Comparison of ENCODE assay signal across 8 cellular contexts in the genomic region with DNA sequence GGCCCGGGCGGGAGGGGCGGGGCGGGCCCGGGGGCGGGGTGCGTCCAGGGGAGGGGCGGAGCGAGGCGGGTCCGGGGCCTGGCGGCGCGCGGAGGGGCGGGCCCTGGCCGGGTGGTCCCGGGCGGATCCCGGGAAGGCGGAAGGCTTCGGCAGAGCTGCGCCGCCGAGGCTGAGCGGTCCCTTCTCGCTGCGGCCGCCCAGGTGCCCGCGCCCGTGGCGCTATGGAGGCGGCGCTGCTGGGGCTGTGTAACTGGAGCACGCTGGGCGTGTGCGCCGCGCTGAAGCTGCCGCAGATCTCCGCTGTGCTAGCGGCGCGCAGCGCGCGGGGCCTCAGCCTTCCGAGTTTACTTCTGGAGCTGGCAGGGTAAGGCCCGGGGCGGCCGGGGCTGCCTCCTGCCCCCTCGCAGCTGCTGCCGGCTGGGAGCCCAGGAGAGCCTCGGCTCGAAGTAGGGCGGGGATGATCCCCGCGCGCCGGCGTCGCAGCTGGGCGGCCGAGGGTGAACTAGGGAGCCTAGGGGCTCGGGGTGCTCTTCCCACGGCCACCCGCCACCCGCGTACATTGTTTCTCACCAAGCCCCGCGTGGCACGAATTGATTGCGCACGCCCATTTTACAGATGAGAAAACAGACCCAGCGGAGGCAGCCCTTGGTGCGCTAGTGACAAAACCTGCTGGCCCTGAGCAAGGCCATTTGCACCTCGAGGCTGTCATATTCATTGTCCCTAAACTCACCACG. TPM values are rescaled to one million over a fixed set of nuclear protein-coding genes. Genes with fewer than 3 reads are reported as not detected.
DNase-seq lines count a peak whose midpoint lies in the region; ATAC-seq and TF ChIP-seq lines count a peak whose summit lies in the region.

A gene (plus strand): TSS at position 142 of the 734 bp plus-strand sequence. CDS start 80 bp downstream, at position 222.

- peaks cover 19 to 32% (median 27%) of the 10 kb centered on the region in 3 donors for H3K4me1 Mint-ChIP-seq in CD8-positive, alpha-beta memory T cell
- peaks cover 22% of the 10 kb centered on the region for H3K4me1 Mint-ChIP-seq in activated B cell treated with CpG ODN at 0.5 μM for 24 hours

- peaks cover 0 to 4% (median 1%) of the 10 kb centered on the region in 3 donors for H3K36me3 Mint-ChIP-seq in CD8-positive, alpha-beta memory T cell
- no peaks in the 10 kb centered on the region for H3K36me3 Mint-ChIP-seq in activated B cell treated with CpG ODN at 0.5 μM for 24 hours (ENCODE audit: low read depth)

- intact Hi-C loops in activated B cell treated with CpG ODN at 0.5 μM for 24 hours (cut with micrococcal nuclease): loop anchor here (1.0 to 10.0 kb wide), 8 partner anchors 23 to 1559 kb away; a partner anchor contains a TSS

- peak in 1 of 5 donors; percentile 85 for DNase-seq in CD8-positive, alpha-beta memory T cell
- peak; percentile 95 for DNase-seq in NCI-H2171 treated with DMSO at 0.1 percent for 48 hours (lab: John Stamatoyannopoulos, UW)
- DNase-seq in activated B cell treated with CpG ODN at 0.5 μM for 24 hours: no peak
- DNase-seq in fibroblast of peridontal ligament (ENCODE audit: extremely low read depth): peak; percentile 79
- peak; percentile 28 for DNase-seq in non-pigmented ciliary epithelial cell (ENCODE audit: low read depth)
- DNase-seq in GM10266 (ENCODE audit: extremely low spot score): no peak

- H3K27me3 ChIP-seq in CD8-positive, alpha-beta memory T cell (ENCODE audit: insufficient read depth, low read length, poor library complexity, severe bottlenecking): no peaks in the 10 kb centered on the region

- CTCF ChIA-PET in CD8-positive, alpha-beta memory T cell (lab: Charles Lee): interaction anchor here (1.0 to 2.7 kb wide), 5 partner anchors 12 to 320 kb away, joined by 3 to 30 read pairs (median 3); a partner anchor contains a TSS
- CTCF ChIA-PET in activated B cell treated with CpG ODN at 0.5 μM for 24 hours (lab: Charles Lee): interaction anchor here (0.7 to 1.5 kb wide), 3 partner anchors 23 to 1527 kb away, joined by 3 to 4 read pairs (median 3); a partner anchor contains a TSS

- POLR2A ChIA-PET in CD8-positive, alpha-beta memory T cell (lab: Charles Lee): interaction anchor here (0.5 to 1.7 kb wide), 9 partner anchors 9 to 707 kb away, joined by 3 to 13 read pairs (median 4); a partner anchor contains a TSS
- POLR2A ChIA-PET in activated B cell treated with CpG ODN at 0.5 μM for 24 hours (lab: Charles Lee): interaction anchor here (0.5 to 2.5 kb wide), 13 partner anchors 11 to 1732 kb away, joined by 3 to 37 read pairs (median 4); a partner anchor contains a TSS

- ATAC-seq in GM19035 (IDR thresholded peaks at IDR 0.05; ENCODE audit: unreplicated experiment) (peak; percentile 84), HG03175 (IDR thresholded peaks at IDR 0.05; ENCODE audit: unreplicated experiment) (peak; percentile 84), activated B cell treated with CpG ODN at 0.5 μM for 24 hours (ENCODE audit: low read depth) (peak; percentile 69)

- no peak for TF ChIP-seq CTCF in activated B cell treated with CpG ODN at 0.5 μM for 24 hours (IDR thresholded peaks at IDR 0.05)
- TF ChIP-seq CTCF in GM10266 (IDR thresholded peaks at IDR 0.05; ENCODE audit: control insufficient read depth, insufficient read depth, low read depth, missing control alignments): no peak

- H3K4me1 ChIP-seq in CD8-positive, alpha-beta memory T cell (ENCODE audit: insufficient read depth, low read length): peaks cover 21% of the 10 kb centered on the region

- peak within 1 kb of the TSS; percentile 78 to 91 (median 83) for H3K4me3 Mint-ChIP-seq in CD8-positive, alpha-beta memory T cell
- peak within 1 kb of the TSS; percentile 85 for H3K4me3 Mint-ChIP-seq in activated B cell treated with CpG ODN at 0.5 μM for 24 hours

- peak within 1 kb of the TSS; percentile 75 for H3K27ac ChIP-seq in CD8-positive, alpha-beta memory T cell (ENCODE audit: low read depth, low read length)

- no peaks in the 10 kb centered on the region for H3K27me3 Mint-ChIP-seq in CD8-positive, alpha-beta memory T cell
- no peaks in the 10 kb centered on the region for H3K27me3 Mint-ChIP-seq in activated B cell treated with CpG ODN at 0.5 μM for 24 hours

- H3K4me3 ChIP-seq in CD8-positive, alpha-beta memory T cell (ENCODE audit: low read length): peak within 1 kb of the TSS; percentile 66

- H3K27ac Mint-ChIP-seq in CD8-positive, alpha-beta memory T cell: peak within 1 kb of the TSS; percentile 56 to 90 (median 84)
- H3K27ac Mint-ChIP-seq in activated B cell treated with CpG ODN at 0.5 μM for 24 hours: peak within 1 kb of the TSS; percentile 84

- H3K9me3 ChIP-seq in CD8-positive, alpha-beta memory T cell (ENCODE audit: low read length): no peaks in the 10 kb centered on the region

- H3K9me3 Mint-ChIP-seq in CD8-positive, alpha-beta memory T cell: no peaks in the 10 kb centered on the region
- H3K9me3 Mint-ChIP-seq in activated B cell treated with CpG ODN at 0.5 μM for 24 hours: no peaks in the 10 kb centered on the region

- no peaks in the 10 kb centered on the region for H3K36me3 ChIP-seq in CD8-positive, alpha-beta memory T cell (ENCODE audit: insufficient read depth, low read length)

RNA-seq across cellular contexts. Expression of the gene that starts here (rescaled TPM):
- 10 to 100 TPM; 10.3 to 11.0 TPM for total RNA-seq in CD8-positive, alpha-beta memory T cell
- polyA plus RNA-seq in CD8-positive, alpha-beta memory T cell: 70.5 TPM
- total RNA-seq in activated B cell treated with CpG ODN at 0.5 μM for 24 hours: 14.3 and 15.2 TPM in 2 replicates

Comparison
In these comparisons a context has a peak if more than half of its experiments do, and no peak if none do; other contexts are left out.
1. DNase-seq: peak in NCI-H2171 treated with DMSO at 0.1 percent for 48 hours (single experiment), fibroblast of peridontal ligament (single experiment) and non-pigmented ciliary epithelial cell (single experiment); none in activated B cell treated with CpG ODN at 0.5 μM for 24 hours (single experiment) and GM10266 (single experiment).
2. Peak in every context shown above with its lines, with median percentiles within 50 percentile points of each other: ATAC-seq.